Comparison of ENCODE assay signal across 35 cellular contexts in the genomic region with DNA sequence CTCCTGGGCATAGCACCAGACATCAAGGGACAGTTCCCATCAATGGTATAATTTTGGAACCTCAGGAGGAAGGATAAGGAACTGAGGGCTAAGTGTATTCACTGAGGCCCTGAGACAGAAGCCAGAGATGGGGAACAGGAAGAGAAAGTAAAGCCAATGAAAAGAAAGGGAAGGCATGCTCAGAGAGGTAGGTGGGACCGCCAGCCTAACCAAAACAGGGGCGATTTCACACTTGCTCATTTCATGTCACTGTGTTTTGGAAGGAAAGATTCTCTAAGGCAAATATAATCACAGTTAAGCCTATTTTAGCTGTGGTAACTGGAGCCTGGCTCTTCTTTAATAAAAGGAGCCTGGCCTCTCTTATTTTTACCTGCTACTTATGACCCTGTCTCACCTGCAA.
DNase-seq lines count a peak whose midpoint lies in the region; ATAC-seq, FAIRE-seq and TF ChIP-seq lines count a peak whose summit lies in the region.
"Had no signal": no experiment of that assay in that cellular context is flagged by ENCODE, and none has a peak within 500 bp of the region (broad histone marks: within the 10 kb centered on the region; RNA-seq: fewer than 3 reads in every experiment).

No MANE protein-coding gene starts in this region.

- peak overlapping the region; percentile 67 for H3K9ac ChIP-seq in Karpas-422 (ENCODE audit: low read length)
- H3K9ac ChIP-seq in keratinocyte (ENCODE audit: control insufficient read depth, extremely low read depth, insufficient read depth, low read length), result no peak overlapping the region
- H3K9ac ChIP-seq: BLaER1; BLaER1 treated with 17β-estradiol and CSF1 and Interleukin-3, amounts not matched to agents 10 nM and 100 nM had no signal

- TF ChIP-seq CTCF in keratinocyte (optimal IDR thresholded peaks at IDR 0.05 in 1 of 3, IDR thresholded peaks at IDR 0.05 in 1 of 3, conservative IDR thresholded peaks at IDR 0.05 in 1 of 3; ENCODE audit: extremely low read depth in 1 of 3, insufficient read depth in 2 of 3, low read length in 3 of 3), result no peak

- no peak for ATAC-seq in GM19452 (IDR thresholded peaks at IDR 0.05; ENCODE audit: unreplicated experiment)
- ATAC-seq: A549; CD8-positive, alpha-beta T cell had no signal

- H4K20me1 ChIP-seq in Karpas-422 (ENCODE audit: insufficient read depth, low read depth, low read length) (no peaks in the 10 kb centered on the region), keratinocyte (ENCODE audit: control insufficient read depth, extremely low read depth, insufficient read depth, low read length) (no peaks in the 10 kb centered on the region)
- H4K20me1 ChIP-seq: BLaER1; BLaER1 treated with 17β-estradiol and CSF1 and Interleukin-3, amounts not matched to agents 10 nM and 100 nM had no signal

- H3K27ac ChIP-seq in Karpas-422 (ENCODE audit: low read length), result peak overlapping the region; percentile 99
- peak overlapping the region; percentile 83 for H3K27ac ChIP-seq in SJCRH30
- H3K27ac ChIP-seq in caudate nucleus (ENCODE audit: low read depth, low read length), result peak overlapping the region; percentile 4
- H3K27ac ChIP-seq in keratinocyte (ENCODE audit: control insufficient read depth, insufficient read depth, low read length), result no peak overlapping the region
- H3K27ac ChIP-seq: 22Rv1; A549; BLaER1; BLaER1 treated with 17β-estradiol and CSF1 and Interleukin-3, amounts not matched to agents 10 nM and 100 nM; C4-2B had no signal

- dilution Hi-C loops in keratinocyte (cut with MboI; ENCODE audit: extremely low pct_ligation_motif_present, low sequenced_read_pairs), result no loop called here

- no peaks in the 10 kb centered on the region for H3K9me1 ChIP-seq in keratinocyte (ENCODE audit: control insufficient read depth, extremely low read depth, insufficient read depth, low read length)

- H3K4me1 ChIP-seq in Karpas-422 (ENCODE audit: low read length) (peaks cover 86% of the 10 kb centered on the region), SJCRH30 (peaks cover 22% of the 10 kb centered on the region), keratinocyte (ENCODE audit: control insufficient read depth, extremely low read depth, insufficient read depth, low read length) (peaks cover 16% of the 10 kb centered on the region)
- H3K4me1 ChIP-seq: A549, BE2C, Caco-2 had no signal

- H2AFZ ChIP-seq in Karpas-422 (ENCODE audit: low read length) (no peak overlapping the region), keratinocyte (ENCODE audit: control insufficient read depth, low read length) (no peak overlapping the region)

- H3K9me3 ChIP-seq in Karpas-422 (ENCODE audit: low read length) (no peaks in the 10 kb centered on the region), SJCRH30 (replicated peaks) (no peaks in the 10 kb centered on the region), keratinocyte (ENCODE audit: control insufficient read depth, low read depth, low read length) (no peaks in the 10 kb centered on the region)
- H3K9me3 ChIP-seq: A549; BE2C; BLaER1; BLaER1 treated with 17β-estradiol and CSF1 and Interleukin-3, amounts not matched to agents 10 nM and 100 nM; Caco-2 had no signal

- FAIRE-seq in keratinocyte (lab: Jason Lieb, UNC), result peak; percentile 13
- FAIRE-seq: A204.1, A549, D721Med had no signal

- H3K4me2 ChIP-seq in Karpas-422 (ENCODE audit: low read depth, low read length, poor library complexity, severe bottlenecking) (peak overlapping the region; percentile 71), keratinocyte (ENCODE audit: control insufficient read depth, extremely low read depth, insufficient read depth, low read depth, low read length) (no peak overlapping the region)
- H3K4me2 ChIP-seq: A549 had no signal

- no peaks in the 10 kb centered on the region for H3K79me2 ChIP-seq in Karpas-422 (ENCODE audit: low read length)
- no peaks in the 10 kb centered on the region for H3K79me2 ChIP-seq in keratinocyte (ENCODE audit: control insufficient read depth, insufficient read depth, low read length)

- H3K36me3 ChIP-seq in Karpas-422 (ENCODE audit: insufficient read depth, low read length) (no peaks in the 10 kb centered on the region), SJCRH30 (no peaks in the 10 kb centered on the region), keratinocyte (ENCODE audit: control insufficient read depth in 2 of 2, extremely low read depth in 1 of 2, insufficient read depth in 2 of 2, low read length in 2 of 2) (peaks cover 2 to 18% of the 10 kb centered on the region in 2 experiments)
- H3K36me3 ChIP-seq: BE2C; BLaER1; BLaER1 treated with 17β-estradiol and CSF1 and Interleukin-3, amounts not matched to agents 10 nM and 100 nM had no signal

- no peaks in the 10 kb centered on the region for H3K9me2 ChIP-seq in Karpas-422 (replicated peaks; ENCODE audit: insufficient read depth, low read length)

- H3K4me3 ChIP-seq in Karpas-422 (ENCODE audit: low read length), result peak overlapping the region; percentile 46; the same call in 1 of the 2 replicates
- H3K4me3 ChIP-seq in SJCRH30, result no peak overlapping the region
- no peak overlapping the region for H3K4me3 ChIP-seq in keratinocyte (ENCODE audit: control insufficient read depth in 2 of 3, extremely low read depth in 1 of 3, insufficient read depth in 2 of 3, low read depth in 1 of 3, low read length in 3 of 3)
- H3K4me3 ChIP-seq: A549; BLaER1; BLaER1 treated with 17β-estradiol and CSF1 and Interleukin-3, amounts not matched to agents 10 nM and 100 nM had no signal

- DNase-seq in Karpas-422 (peak; percentile 64), SJCRH30 (peak; percentile 26 to 57), caudate nucleus (lab: John Stamatoyannopoulos, UW) (no peak), keratinocyte (ENCODE audit: low read depth, low spot score) (no peak), DMS53 treated with DMSO at 0.1 percent for 48 hours (lab: John Stamatoyannopoulos, UW; ENCODE audit: unreplicated experiment) (no peak), NCI-H748 (lab: John Stamatoyannopoulos, UW; ENCODE audit: unreplicated experiment) (no peak), NCI-H446 treated with DMSO at 0.1 percent for 48 hours (lab: John Stamatoyannopoulos, UW) (no peak)
- DNase-seq: 8988T; ACHN; AML-193; BE2C; C1 segment of cervical spinal cord; Caco-2; Calu3; CD4-positive, alpha-beta memory T cell; CD4-positive, alpha-beta T cell; CD4-positive, CD25-positive, alpha-beta regulatory T cell; CD8-positive, alpha-beta memory T cell; CD8-positive, alpha-beta T cell; COR-L47; DMS 273 treated with DMSO at 0.1 percent for 48 hours; DMS153; DMS53; DMS79; DMS79 treated with DMSO at 0.1 percent for 48 hours; DND-41; EL had no signal

- H3K27me3 ChIP-seq in Karpas-422 (ENCODE audit: low read length) (no peaks in the 10 kb centered on the region), SJCRH30 (no peaks in the 10 kb centered on the region), keratinocyte (ENCODE audit: control insufficient read depth, extremely low read depth, insufficient read depth, low read length) (no peaks in the 10 kb centered on the region)
- H3K27me3 ChIP-seq: BE2C; BLaER1; BLaER1 treated with 17β-estradiol and CSF1 and Interleukin-3, amounts not matched to agents 10 nM and 100 nM had no signal

Comparison
In these comparisons a context has a peak if more than half of its experiments do, and no peak if none do; other contexts are left out.
1. DNase-seq: peak in Karpas-422 (single experiment) and SJCRH30 (2 of 2); none in caudate nucleus (0 of 61), keratinocyte (single experiment), DMS53 treated with DMSO at 0.1 percent for 48 hours (single experiment), NCI-H748 (single experiment) and NCI-H446 treated with DMSO at 0.1 percent for 48 hours (single experiment).